Comparison of ENCODE assay signal across 19 cellular contexts in the genomic region with DNA sequence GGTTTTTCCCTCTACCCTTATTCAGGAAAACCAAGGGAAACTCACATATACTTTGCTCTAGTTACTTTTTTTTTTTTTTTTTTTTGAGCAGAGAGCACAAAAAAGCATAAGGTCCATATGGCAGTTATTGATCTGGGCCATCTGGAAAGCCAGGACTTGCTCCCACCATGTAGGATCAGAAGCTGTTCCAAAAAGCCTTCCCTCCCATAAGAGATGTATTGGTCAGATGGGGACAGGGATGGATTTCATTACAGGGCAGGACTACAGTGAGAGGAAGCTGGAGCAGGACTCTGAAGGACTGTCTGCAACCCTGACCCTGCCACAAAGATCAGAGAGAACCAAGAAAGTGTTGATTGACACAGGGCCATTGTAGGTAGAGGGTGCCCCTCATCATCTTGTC.
"Had no signal": no experiment of that assay in that cellular context is flagged by ENCODE, and none has a peak within 500 bp of the region (broad histone marks: within the 10 kb centered on the region; RNA-seq: fewer than 3 reads in every experiment).

No MANE protein-coding gene starts in this region.

- DNase-seq: activated B cell treated with CpG ODN at 0.5 μM for 24 hours; activated CD4-positive, alpha-beta T cell treated with anti-CD3 and anti-CD28 coated beads for 36 hours; activated CD8-positive, alpha-beta memory T cell treated with anti-CD3 and anti-CD28 coated beads, Interleukin-2, amount 10 ng/mL, durations not matched to agents 7 days and 5 days; activated CD8-positive, alpha-beta T cell treated with anti-CD3 and anti-CD28 coated beads for 36 hours; activated effector memory CD4-positive, alpha-beta T cell treated with anti-CD3 and anti-CD28 coated beads, Interleukin-2, amount 50 U/mL, for 16 hours; activated naive CD4-positive, alpha-beta T cell treated with anti-CD3 and anti-CD28 coated beads, Interleukin-2, amount 10 ng/mL, durations not matched to agents 7 days and 5 days; activated naive CD8-positive, alpha-beta T cell treated with anti-CD3 and anti-CD28 coated beads, Interleukin-2, amount 50 U/mL, for 24 hours; activated T-cell treated with anti-CD3 and anti-CD28 coated beads for 4 hours; cerebellar nuclear complex; cortex of kidney; endodermal cell; left colon; lower lobe of right lung; mesendoderm; mucosa of descending colon; retina; stimulated activated CD4-positive, alpha-beta T cell treated with anti-CD3 and anti-CD28 coated beads, Interleukin-2, amount 100 ng/mL, for 48 hours; stimulated activated naive CD4-positive, alpha-beta T cell; T1000 had no signal

- ATAC-seq: activated CD4-positive, alpha-beta T cell treated with anti-CD3 and anti-CD28 coated beads for 36 hours; activated CD8-positive, alpha-beta memory T cell treated with anti-CD3 and anti-CD28 coated beads, Interleukin-2, amount 10 ng/mL, durations not matched to agents 7 days and 5 days; activated CD8-positive, alpha-beta T cell treated with anti-CD3 and anti-CD28 coated beads for 36 hours; activated naive CD8-positive, alpha-beta T cell treated with anti-CD3 and anti-CD28 coated beads, Interleukin-2, amount 50 U/mL, for 24 hours; left colon; lower lobe of right lung; mucosa of descending colon had no signal
